9 cellular contexts compared by ENCODE assay signal in genomic region chr18:11579916-11580315, GRCh38. TPM values are rescaled to one million over a fixed set of nuclear protein-coding genes. Genes with fewer than 3 reads are reported as not detected.
"Had no signal": no experiment of that assay in that cellular context is flagged by ENCODE, and none has a peak within 500 bp of the region (broad histone marks: within the 10 kb centered on the region; RNA-seq: fewer than 3 reads in every experiment).

No MANE protein-coding gene starts in this region.

- DNase-seq: GM23248, GOT3, H7, H9, HCEC 1CT, HFFc6 had no signal

- H3K9me3 Mint-ChIP-seq: GM23338, H9, HFFc6 had no signal

- H3K27ac Mint-ChIP-seq: GM23338, H9, HFFc6 had no signal

- H3K4me3 Mint-ChIP-seq: GM23338, H9, HFFc6 had no signal

RNA-seq across cellular contexts. Expression of gene SLC35G4, which starts 29.5 kb away (rescaled TPM):
- total RNA-seq: GM23248, GM23338, H1, H4, H7, H9, HFFc6 had no signal
